ENCODE assay signal across 1 cellular context in the genomic region with DNA sequence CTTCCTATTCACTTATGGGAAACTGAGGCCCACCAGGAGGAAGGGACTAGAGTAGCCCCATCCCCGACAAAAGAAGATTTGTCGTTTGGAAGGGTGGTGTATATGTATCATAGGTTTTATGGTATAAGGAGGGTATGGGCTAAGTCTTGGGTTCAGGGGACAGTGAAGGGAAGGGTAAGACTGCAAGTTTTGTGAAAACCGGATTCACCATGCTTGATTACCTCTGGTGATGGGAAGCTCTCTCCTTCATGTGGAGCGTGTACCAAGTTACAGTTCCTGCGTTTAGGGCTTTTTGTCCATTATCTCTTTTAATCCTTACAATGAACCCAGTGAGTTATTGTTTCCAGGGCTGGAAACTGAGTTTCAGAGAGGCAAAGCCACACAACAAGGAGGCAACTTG.
TF ChIP-seq lines count a peak whose summit lies in the region.

No MANE protein-coding gene starts in this region.

TF ChIP-seq in GM23338, 12 proteins besides CTCF, POLR2A, EP300 and RAD21:
- TF ChIP-seq NANOG (IDR thresholded peaks at IDR 0.05; ENCODE audit: borderline replicate concordance): no peak
- no peak for TF ChIP-seq CREB1 (CRISPR knock-in tag; IDR thresholded peaks at IDR 0.05; ENCODE audit: low read depth)
- TF ChIP-seq, protein P1, sequence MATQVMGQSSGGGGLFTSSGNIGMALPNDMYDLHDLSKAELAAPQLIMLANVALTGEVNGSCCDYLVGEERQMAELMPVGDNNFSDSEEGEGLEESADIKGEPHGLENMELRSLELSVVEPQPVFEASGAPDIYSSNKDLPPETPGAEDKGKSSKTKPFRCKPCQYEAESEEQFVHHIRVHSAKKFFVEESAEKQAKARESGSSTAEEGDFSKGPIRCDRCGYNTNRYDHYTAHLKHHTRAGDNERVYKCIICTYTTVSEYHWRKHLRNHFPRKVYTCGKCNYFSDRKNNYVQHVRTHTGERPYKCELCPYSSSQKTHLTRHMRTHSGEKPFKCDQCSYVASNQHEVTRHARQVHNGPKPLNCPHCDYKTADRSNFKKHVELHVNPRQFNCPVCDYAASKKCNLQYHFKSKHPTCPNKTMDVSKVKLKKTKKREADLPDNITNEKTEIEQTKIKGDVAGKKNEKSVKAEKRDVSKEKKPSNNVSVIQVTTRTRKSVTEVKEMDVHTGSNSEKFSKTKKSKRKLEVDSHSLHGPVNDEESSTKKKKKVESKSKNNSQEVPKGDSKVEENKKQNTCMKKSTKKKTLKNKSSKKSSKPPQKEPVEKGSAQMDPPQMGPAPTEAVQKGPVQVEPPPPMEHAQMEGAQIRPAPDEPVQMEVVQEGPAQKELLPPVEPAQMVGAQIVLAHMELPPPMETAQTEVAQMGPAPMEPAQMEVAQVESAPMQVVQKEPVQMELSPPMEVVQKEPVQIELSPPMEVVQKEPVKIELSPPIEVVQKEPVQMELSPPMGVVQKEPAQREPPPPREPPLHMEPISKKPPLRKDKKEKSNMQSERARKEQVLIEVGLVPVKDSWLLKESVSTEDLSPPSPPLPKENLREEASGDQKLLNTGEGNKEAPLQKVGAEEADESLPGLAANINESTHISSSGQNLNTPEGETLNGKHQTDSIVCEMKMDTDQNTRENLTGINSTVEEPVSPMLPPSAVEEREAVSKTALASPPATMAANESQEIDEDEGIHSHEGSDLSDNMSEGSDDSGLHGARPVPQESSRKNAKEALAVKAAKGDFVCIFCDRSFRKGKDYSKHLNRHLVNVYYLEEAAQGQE (IDR thresholded peaks at IDR 0.05; ENCODE audit: unreplicated experiment): no peak
- no peak for TF ChIP-seq ZNF331 (CRISPR knock-in tag; IDR thresholded peaks at IDR 0.05; ENCODE audit: low read depth)
- no peak for TF ChIP-seq EZH2 (IDR thresholded peaks at IDR 0.05; ENCODE audit: low read depth, unreplicated experiment)
- TF ChIP-seq POLR2AphosphoS5 (IDR thresholded peaks at IDR 0.05; ENCODE audit: low read depth): no peak
- no peak for TF ChIP-seq ZNF114 (CRISPR knock-in tag; IDR thresholded peaks at IDR 0.05)
- no peak for TF ChIP-seq STAT1 (IDR thresholded peaks at IDR 0.05; ENCODE audit: unreplicated experiment)
- TF ChIP-seq JUNB (IDR thresholded peaks at IDR 0.05; ENCODE audit: unreplicated experiment): no peak
- no peak for TF ChIP-seq ZNF462 (CRISPR knock-in tag; IDR thresholded peaks at IDR 0.05)
- no peak for TF ChIP-seq EZH2phosphoT487 (IDR thresholded peaks at IDR 0.05; ENCODE audit: unreplicated experiment)
- TF ChIP-seq, protein P2, sequence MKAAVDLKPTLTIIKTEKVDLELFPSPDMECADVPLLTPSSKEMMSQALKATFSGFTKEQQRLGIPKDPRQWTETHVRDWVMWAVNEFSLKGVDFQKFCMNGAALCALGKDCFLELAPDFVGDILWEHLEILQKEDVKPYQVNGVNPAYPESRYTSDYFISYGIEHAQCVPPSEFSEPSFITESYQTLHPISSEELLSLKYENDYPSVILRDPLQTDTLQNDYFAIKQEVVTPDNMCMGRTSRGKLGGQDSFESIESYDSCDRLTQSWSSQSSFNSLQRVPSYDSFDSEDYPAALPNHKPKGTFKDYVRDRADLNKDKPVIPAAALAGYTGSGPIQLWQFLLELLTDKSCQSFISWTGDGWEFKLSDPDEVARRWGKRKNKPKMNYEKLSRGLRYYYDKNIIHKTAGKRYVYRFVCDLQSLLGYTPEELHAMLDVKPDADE (IDR thresholded peaks at IDR 0.05): no peak
